In the genomic region with DNA sequence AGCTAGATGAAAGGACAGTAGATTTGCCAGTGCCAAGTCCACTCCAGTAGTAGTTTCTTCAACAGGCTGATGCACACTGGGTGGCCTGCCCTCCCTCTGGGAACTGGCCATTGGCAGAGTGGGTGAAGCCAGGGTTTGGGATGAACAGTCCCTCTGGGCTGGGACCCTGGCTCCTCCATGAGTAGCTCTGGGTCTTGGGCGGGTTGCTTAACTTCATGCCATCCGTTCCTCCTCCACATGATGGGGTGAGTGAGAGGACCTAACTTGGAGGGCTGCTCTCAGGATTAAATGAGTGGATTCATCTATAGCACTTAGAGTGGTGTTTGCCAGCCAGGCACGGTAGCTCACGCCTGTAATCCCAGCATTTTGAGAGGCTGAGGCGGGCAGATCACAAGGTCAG, we compare ENCODE assay signal across 20 cellular contexts. TPM values are rescaled to one million over a fixed set of nuclear protein-coding genes. Genes with fewer than 3 reads are reported as not detected.
DNase-seq lines count a peak whose midpoint lies in the region; FAIRE-seq and TF ChIP-seq lines count a peak whose summit lies in the region.
"Had no signal": no experiment of that assay in that cellular context is flagged by ENCODE, and none has a peak within 500 bp of the region (broad histone marks: within the 10 kb centered on the region; RNA-seq: fewer than 3 reads in every experiment).

No MANE protein-coding gene starts in this region.

- no peak overlapping the region for H3K4me3 Mint-ChIP-seq in activated T-cell treated with anti-CD3 and anti-CD28 coated beads, Interleukin-2, amount 50 U/mL, for 24 hours
- H3K4me3 Mint-ChIP-seq in endothelial cell (ENCODE audit: unreplicated experiment) = peak overlapping the region; percentile 74
- H3K4me3 Mint-ChIP-seq in T-helper 2 cell treated with Interferon-gamma antibody and Interleukin-4, amounts not matched to agents 5 μg/mL and 100 μg/mL, for 36 hours = no peak overlapping the region
- H3K4me3 Mint-ChIP-seq: CD4-positive, CD25-positive, alpha-beta regulatory T cell had no signal

- H3K79me2 ChIP-seq in osteoblast (ENCODE audit: insufficient read depth, low read length) = no peaks in the 10 kb centered on the region

- no peak for FAIRE-seq in HTR-8/SVneo (lab: Jason Lieb, UNC)
- FAIRE-seq: D721Med had no signal

- peaks cover 8% of the 10 kb centered on the region for H3K4me1 Mint-ChIP-seq in activated T-cell treated with anti-CD3 and anti-CD28 coated beads, Interleukin-2, amount 50 U/mL, for 24 hours (ENCODE audit: low read depth)
- peaks cover 16% of the 10 kb centered on the region for H3K4me1 Mint-ChIP-seq in endothelial cell (ENCODE audit: unreplicated experiment)
- H3K4me1 Mint-ChIP-seq in T-helper 2 cell treated with Interferon-gamma antibody and Interleukin-4, amounts not matched to agents 5 μg/mL and 100 μg/mL, for 36 hours (ENCODE audit: low read depth) = no peaks in the 10 kb centered on the region
- H3K4me1 Mint-ChIP-seq: CD4-positive, CD25-positive, alpha-beta regulatory T cell had no signal

- no peak for DNase-seq in activated T-cell treated with anti-CD3 and anti-CD28 coated beads, Interleukin-2, amount 50 U/mL, for 24 hours
- no peak for DNase-seq in activated T-cell treated with anti-CD3 and anti-CD28 coated beads, Interleukin-2, amount 50 U/mL, for 1 hour
- DNase-seq in endothelial cell (ENCODE audit: low spot score) = no peak
- DNase-seq in osteoblast (ENCODE audit: insufficient read length, low spot score, missing footprints) = peak; percentile 17
- DNase-seq in HTR-8/SVneo (ENCODE audit: insufficient read length, low spot score) = no peak
- DNase-seq in AML-193 (lab: John Stamatoyannopoulos, UW) = no peak
- DNase-seq in NCI-H2227 treated with DMSO at 0.1 percent for 48 hours (lab: John Stamatoyannopoulos, UW) = no peak
- DNase-seq in T-helper 2 cell treated with Interferon-gamma antibody and Interleukin-4, amounts not matched to agents 5 μg/mL and 100 μg/mL, for 36 hours (ENCODE audit: low spot score) = no peak
- DNase-seq: 8988T; ACHN; CD4-positive, CD25-positive, alpha-beta regulatory T cell; KBM-7; MG63; NCI-H1417; NCI-H1694; NCI-H2029 treated with DMSO at 0.1 percent for 48 hours; NCI-H526 treated with DMSO at 0.1 percent for 48 hours; RPMI8226; SHP77 had no signal

- no peak overlapping the region for H3K4me2 ChIP-seq in osteoblast (ENCODE audit: insufficient read depth, low read length)

- H2AFZ ChIP-seq in osteoblast (ENCODE audit: low read length) = no peak overlapping the region

- no peaks in the 10 kb centered on the region for H3K9me3 ChIP-seq in osteoblast (ENCODE audit: low read depth, low read length)
- H3K9me3 ChIP-seq: MG63 had no signal

- H3K27me3 Mint-ChIP-seq in activated T-cell treated with anti-CD3 and anti-CD28 coated beads, Interleukin-2, amount 50 U/mL, for 24 hours = no peaks in the 10 kb centered on the region
- H3K27me3 Mint-ChIP-seq in endothelial cell (ENCODE audit: unreplicated experiment) = peaks cover 6% of the 10 kb centered on the region
- no peaks in the 10 kb centered on the region for H3K27me3 Mint-ChIP-seq in T-helper 2 cell treated with Interferon-gamma antibody and Interleukin-4, amounts not matched to agents 5 μg/mL and 100 μg/mL, for 36 hours (ENCODE audit: low read depth)

- no peaks in the 10 kb centered on the region for H3K9me3 Mint-ChIP-seq in activated T-cell treated with anti-CD3 and anti-CD28 coated beads, Interleukin-2, amount 50 U/mL, for 24 hours
- H3K9me3 Mint-ChIP-seq in endothelial cell (ENCODE audit: unreplicated experiment) = no peaks in the 10 kb centered on the region
- no peaks in the 10 kb centered on the region for H3K9me3 Mint-ChIP-seq in T-helper 2 cell treated with Interferon-gamma antibody and Interleukin-4, amounts not matched to agents 5 μg/mL and 100 μg/mL, for 36 hours
- H3K9me3 Mint-ChIP-seq: CD4-positive, CD25-positive, alpha-beta regulatory T cell had no signal

- H3K27ac Mint-ChIP-seq in activated T-cell treated with anti-CD3 and anti-CD28 coated beads, Interleukin-2, amount 50 U/mL, for 24 hours = peak overlapping the region; percentile 67
- no peak overlapping the region for H3K27ac Mint-ChIP-seq in endothelial cell (ENCODE audit: unreplicated experiment)
- H3K27ac Mint-ChIP-seq in T-helper 2 cell treated with Interferon-gamma antibody and Interleukin-4, amounts not matched to agents 5 μg/mL and 100 μg/mL, for 36 hours = no peak overlapping the region

- no peak overlapping the region for H3K27ac ChIP-seq in osteoblast (ENCODE audit: low read depth, low read length)

- peaks cover 87% of the 10 kb centered on the region for H3K36me3 Mint-ChIP-seq in activated T-cell treated with anti-CD3 and anti-CD28 coated beads, Interleukin-2, amount 50 U/mL, for 24 hours (ENCODE audit: low read depth)
- H3K36me3 Mint-ChIP-seq in endothelial cell (ENCODE audit: low read depth, unreplicated experiment) = peaks cover 43% of the 10 kb centered on the region
- H3K36me3 Mint-ChIP-seq in T-helper 2 cell treated with Interferon-gamma antibody and Interleukin-4, amounts not matched to agents 5 μg/mL and 100 μg/mL, for 36 hours (ENCODE audit: low read depth) = peaks cover 27% of the 10 kb centered on the region

- peaks cover 5% of the 10 kb centered on the region for H3K4me1 ChIP-seq in osteoblast (ENCODE audit: insufficient read depth, low read length)

- peaks cover 62% of the 10 kb centered on the region for H3K36me3 ChIP-seq in osteoblast (ENCODE audit: insufficient read depth, low read length)

- peaks cover 8% of the 10 kb centered on the region for H4K20me1 ChIP-seq in osteoblast (ENCODE audit: insufficient read depth, low read length)

- H3K27me3 ChIP-seq in osteoblast (ENCODE audit: insufficient read depth, low read length) = no peaks in the 10 kb centered on the region
- H3K27me3 ChIP-seq: MG63 had no signal

- H3K4me3 ChIP-seq in osteoblast (ENCODE audit: insufficient read depth, low read length) = no peak overlapping the region
- H3K4me3 ChIP-seq: MG63 had no signal

- TF ChIP-seq CTCF in endothelial cell (IDR thresholded peaks at IDR 0.05; ENCODE audit: unreplicated experiment) (no peak), osteoblast (IDR thresholded peaks at IDR 0.05; ENCODE audit: extremely low read depth, low read depth, low read length) (no peak)

RNA-seq across cellular contexts. Expression of a gene that starts 47.2 kb away (rescaled TPM):
- 23.7 TPM for total RNA-seq in endothelial cell (ENCODE audit: unreplicated experiment)
- total RNA-seq in osteoblast = 2.5 and 2.7 TPM in 2 replicates

RNA-seq across cellular contexts. Expression of a gene that starts 47.3 kb away (rescaled TPM):
- total RNA-seq in endothelial cell (ENCODE audit: unreplicated experiment) (43.5 TPM), osteoblast (40.9 and 43.0 TPM in 2 replicates)

RNA-seq across cellular contexts. Expression of a gene that starts 50.8 kb away (rescaled TPM):
- 46.0 TPM for total RNA-seq in endothelial cell (ENCODE audit: unreplicated experiment)
- total RNA-seq in osteoblast = 46.9 and 48.1 TPM in 2 replicates
